8 cellular contexts compared by ENCODE assay signal in the genomic region with DNA sequence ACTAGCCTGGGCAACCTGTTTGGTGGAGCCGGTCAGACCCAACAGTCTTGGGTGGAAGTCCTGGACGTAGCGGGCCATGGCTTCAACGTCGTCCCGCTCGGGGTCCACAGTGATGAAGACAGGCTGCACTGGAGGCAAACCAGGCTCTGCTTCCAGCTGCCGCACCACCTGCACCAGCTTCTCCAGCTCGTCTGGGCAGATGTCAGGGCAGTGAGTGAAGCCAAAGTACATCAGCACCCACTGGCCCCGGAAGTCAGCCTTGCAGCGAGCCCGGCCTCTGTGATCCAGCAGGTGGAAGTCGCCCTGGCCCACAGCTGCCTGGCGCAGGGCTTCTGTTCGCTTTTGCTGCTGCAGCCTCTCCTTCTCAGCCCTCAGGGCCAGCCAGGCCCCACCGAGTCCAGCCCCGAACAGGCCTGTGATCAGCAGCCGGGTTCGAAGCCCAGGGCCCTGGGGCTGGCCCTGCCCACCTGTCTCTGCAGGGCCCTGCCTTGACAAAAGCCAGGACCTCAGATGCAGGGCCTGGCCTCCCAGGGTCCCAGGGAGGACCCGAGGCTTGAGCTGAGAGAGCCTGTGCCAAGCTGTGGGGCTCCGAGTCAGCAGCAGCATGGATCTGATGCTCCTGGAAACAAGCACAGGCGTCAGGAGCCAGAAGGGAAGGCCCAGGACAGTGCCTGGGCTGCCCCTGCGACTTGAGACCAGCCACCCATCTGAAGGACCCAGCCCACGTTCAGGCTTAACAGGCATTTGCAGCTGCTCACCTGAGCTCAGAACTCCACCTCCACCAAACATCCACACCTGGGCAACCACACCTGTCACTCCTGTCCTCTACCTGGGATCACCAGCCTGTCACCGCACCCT.
DNase-seq lines count a peak whose midpoint lies in the region; ATAC-seq and TF ChIP-seq lines count a peak whose summit lies in the region.

No MANE protein-coding gene starts in this region.

- no peaks in the 10 kb centered on the region for H3K9me3 ChIP-seq in effector memory CD4-positive, alpha-beta T cell (ENCODE audit: control insufficient read depth, low read length)
- H3K9me3 ChIP-seq in neuron (ENCODE audit: low read length) = peaks cover 1% of the 10 kb centered on the region

- H3K27me3 ChIP-seq in effector memory CD4-positive, alpha-beta T cell (replicated peaks; ENCODE audit: control insufficient read depth, insufficient read depth, low read length, poor library complexity, severe bottlenecking) = no peaks in the 10 kb centered on the region
- H3K27me3 ChIP-seq in neuron (ENCODE audit: insufficient read depth, low read length) = no peaks in the 10 kb centered on the region

- TF ChIP-seq POLR2A in NB4 (IDR thresholded peaks at IDR 0.05; ENCODE audit: extremely low read depth, insufficient read length) = no peak

- no peak overlapping the region for H2AFZ ChIP-seq in neuron (ENCODE audit: low read depth, low read length)

- peaks cover 31% of the 10 kb centered on the region for H3K36me3 ChIP-seq in effector memory CD4-positive, alpha-beta T cell (ENCODE audit: control insufficient read depth, insufficient read depth, low read length)
- H3K36me3 ChIP-seq in neuron (ENCODE audit: insufficient read depth, low read length) = peaks cover 39% of the 10 kb centered on the region

- no peak for ATAC-seq in GM21528 (IDR thresholded peaks at IDR 0.05; ENCODE audit: low FRiP score, unreplicated experiment)
- ATAC-seq in GM21381 (IDR thresholded peaks at IDR 0.05; ENCODE audit: unreplicated experiment) = no peak

- H3K4me1 ChIP-seq in effector memory CD4-positive, alpha-beta T cell (ENCODE audit: control insufficient read depth, insufficient read depth, low read length, poor library complexity, severe bottlenecking) = peaks cover 29% of the 10 kb centered on the region
- H3K4me1 ChIP-seq in neuron (ENCODE audit: insufficient read depth, low read length) = peaks cover 18% of the 10 kb centered on the region

- peak overlapping the region; percentile 94 for H3K27ac ChIP-seq in effector memory CD4-positive, alpha-beta T cell (ENCODE audit: insufficient read depth, low read length, poor library complexity, severe bottlenecking)

- DNase-seq in D341Med (ENCODE audit: low spot score) (peak; percentile 33), NB4 (ENCODE audit: low read depth) (no peak), HuH-7.5 (ENCODE audit: low spot score) (no peak), HPDE6-E6E7 (ENCODE audit: extremely low spot score) (no peak)
- DNase-seq in effector memory CD4-positive, alpha-beta T cell = no peak

- no peak for TF ChIP-seq CTCF in NB4 (IDR thresholded peaks at IDR 0.05; ENCODE audit: low read depth, low read length)

- H3K4me3 ChIP-seq in NB4 (ENCODE audit: low read depth, low read length) (peak overlapping the region; percentile 74), neuron (ENCODE audit: low read length) (peak overlapping the region; percentile 79)
- peak overlapping the region; percentile 71 for H3K4me3 ChIP-seq in effector memory CD4-positive, alpha-beta T cell (ENCODE audit: insufficient read depth, low read depth, low read length, poor library complexity, severe bottlenecking)
